Comparison of ENCODE assay signal across 12 cellular contexts in the genomic region with DNA sequence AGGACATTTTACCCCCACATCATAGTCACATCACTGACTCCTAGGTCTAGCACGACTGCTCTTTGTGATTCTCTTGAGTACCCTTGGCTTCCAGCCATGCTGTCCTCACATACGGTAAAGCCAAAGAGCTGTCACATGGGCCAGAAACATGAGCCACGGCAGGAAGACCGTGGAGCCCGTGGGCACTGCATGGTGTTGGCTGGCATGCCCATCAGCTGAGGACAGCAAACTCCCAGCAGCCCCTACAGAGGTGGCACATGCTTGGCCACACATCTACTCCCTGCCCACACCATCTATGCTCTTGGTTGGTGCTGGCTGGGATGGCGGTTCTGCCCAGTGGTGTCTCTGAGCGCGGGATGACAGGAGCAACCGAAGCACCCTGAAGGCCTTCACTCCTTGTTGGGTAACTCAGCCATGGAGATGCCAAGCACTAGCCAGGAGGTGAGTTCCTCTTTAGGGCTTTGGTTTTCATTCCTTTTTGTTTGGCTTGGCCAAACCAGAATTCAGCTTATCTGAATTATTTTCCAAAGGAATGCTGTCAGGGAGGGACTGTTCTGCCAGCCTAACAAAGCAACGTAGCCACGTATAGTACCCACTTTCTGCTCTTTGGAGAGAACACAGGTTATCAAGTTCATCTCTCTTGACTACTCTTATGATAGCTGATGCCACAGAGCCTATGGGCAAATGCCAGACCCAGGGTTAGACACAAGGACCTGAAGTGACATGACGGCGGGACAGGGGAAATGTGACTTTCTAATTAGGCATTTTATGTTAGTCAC. TPM values are rescaled to one million over a fixed set of nuclear protein-coding genes. Genes with fewer than 3 reads are reported as not detected.
DNase-seq lines count a peak whose midpoint lies in the region; ATAC-seq and TF ChIP-seq lines count a peak whose summit lies in the region.
"Had no signal": no experiment of that assay in that cellular context is flagged by ENCODE, and none has a peak within 500 bp of the region (broad histone marks: within the 10 kb centered on the region; RNA-seq: fewer than 3 reads in every experiment).

No MANE protein-coding gene starts in this region.

- DNase-seq in DMS53 (lab: John Stamatoyannopoulos, UW) (peak; percentile 22), DMS53 treated with DMSO at 0.1 percent for 48 hours (lab: John Stamatoyannopoulos, UW; ENCODE audit: unreplicated experiment) (no peak), RWPE2 (ENCODE audit: low spot score) (no peak), heart right ventricle (peak in 1 of 2 donors; percentile 57), psoas muscle (no peak), inferior parietal cortex (ENCODE audit: extremely low spot score) (no peak), LoVo (ENCODE audit: low spot score) (no peak)
- DNase-seq: 8988T; naive thymus-derived CD8-positive, alpha-beta T cell; stimulated activated CD4-positive, alpha-beta T cell treated with anti-CD3 and anti-CD28 coated beads, Interleukin-1b, Interleukin-23, amount 100 ng/mL, for 48 hours had no signal

- H3K4me3 ChIP-seq in RWPE2 (ENCODE audit: severe bottlenecking) = no peak overlapping the region
- no peak overlapping the region for H3K4me3 ChIP-seq in heart right ventricle
- H3K4me3 ChIP-seq in psoas muscle = no peak overlapping the region

- H3K27ac ChIP-seq in RWPE2 (ENCODE audit: poor library complexity, severe bottlenecking) (peak overlapping the region; percentile 90), heart right ventricle (peak overlapping the region in 8 of 10 donors; percentile 4 to 74 (median 34)), psoas muscle (peak overlapping the region; percentile 41)

- H3K36me3 ChIP-seq in RWPE2 (ENCODE audit: low read depth) (peaks cover 87% of the 10 kb centered on the region), heart right ventricle (peaks cover 8 to 100% (median 88%) of the 10 kb centered on the region in 9 donors), psoas muscle (ENCODE audit: insufficient read depth in 1 of 2, low read depth in 1 of 2) (peaks cover 15 to 100% of the 10 kb centered on the region in 2 donors)

- ATAC-seq in RWPE2 (ENCODE audit: low read depth) = no peak
- peak in 7 of 8 donors; percentile 40 to 72 (median 59) for ATAC-seq in heart right ventricle
- ATAC-seq in psoas muscle = peak; percentile 37 to 79 (median 48)
- no peak for ATAC-seq in HG03342 (IDR thresholded peaks at IDR 0.05; ENCODE audit: unreplicated experiment)
- ATAC-seq: naive thymus-derived CD8-positive, alpha-beta T cell had no signal

- TF ChIP-seq CTCF in RWPE2 (IDR thresholded peaks at IDR 0.05; ENCODE audit: poor library complexity, severe bottlenecking) = no peak
- TF ChIP-seq CTCF in heart right ventricle (IDR thresholded peaks at IDR 0.05) = no peak
- no peak for TF ChIP-seq CTCF in psoas muscle (IDR thresholded peaks at IDR 0.05)

- no peaks in the 10 kb centered on the region for H3K27me3 ChIP-seq in RWPE2 (ENCODE audit: insufficient read depth, poor library complexity, severe bottlenecking)
- H3K27me3 ChIP-seq in heart right ventricle = no peaks in the 10 kb centered on the region
- H3K27me3 ChIP-seq in psoas muscle (ENCODE audit: insufficient read depth in 3 of 3, low read length in 2 of 3) = no peaks in the 10 kb centered on the region

- 46 to 50% methylated on average over 13 of the region's 13 CpGs for WGBS in heart right ventricle, 2 donors
- WGBS in psoas muscle, 3 donors = 51 to 63% (median 51%) methylated on average over 13 of the region's 13 CpGs

- intact Hi-C loops in heart right ventricle (cut with DNase I) = no loop called here
- intact Hi-C loops in psoas muscle (cut with DNase I) = loop anchor here in 1 of 2 donors (10.0 kb wide), 1 partner anchor 891 kb away; the partner anchor contains the start of gene KSR1

- peaks cover 21% of the 10 kb centered on the region for H3K4me1 ChIP-seq in RWPE2 (ENCODE audit: insufficient read depth, poor library complexity, severe bottlenecking)
- peaks cover 15 to 58% (median 34%) of the 10 kb centered on the region in 9 donors for H3K4me1 ChIP-seq in heart right ventricle
- no peaks in the 10 kb centered on the region for H3K4me1 ChIP-seq in psoas muscle

- no peaks in the 10 kb centered on the region for H3K9me3 ChIP-seq in RWPE2 (ENCODE audit: severe bottlenecking)
- no peaks in the 10 kb centered on the region for H3K9me3 ChIP-seq in heart right ventricle
- H3K9me3 ChIP-seq in psoas muscle = no peaks in the 10 kb centered on the region

RNA-seq across cellular contexts. Expression of gene TNFAIP1, which starts 10.0 kb away (rescaled TPM):
- 10 to 100 TPM; 33.0 to 87.6 (median 45.8) TPM for total RNA-seq in heart right ventricle
- 10 to 100 TPM; 15.1 to 33.8 TPM for polyA plus RNA-seq in heart right ventricle
- 10 to 100 TPM; 23.3 to 32.6 (median 30.2) TPM for total RNA-seq in psoas muscle
- polyA plus RNA-seq in psoas muscle = 10 to 100 TPM; 13.0 to 21.3 (median 14.7) TPM

RNA-seq across cellular contexts. Expression of gene IFT20, which starts 10.3 kb away (rescaled TPM):
- total RNA-seq in heart right ventricle = 10 to 100 TPM in 7 of 10 donors, 1 to 10 TPM in 3; 8.5 to 15.4 (median 10.8) TPM
- polyA plus RNA-seq in heart right ventricle = 10 to 100 TPM; 16.8 to 38.2 TPM
- 1 to 10 TPM; 4.4 to 8.7 (median 5.4) TPM for total RNA-seq in psoas muscle
- 10 to 100 TPM in 1 of 3 donors, 1 to 10 TPM in 2; 6.3 to 32.1 (median 8.7) TPM for polyA plus RNA-seq in psoas muscle

RNA-seq across cellular contexts. Expression of gene POLDIP2, which starts 11.7 kb away (rescaled TPM):
- total RNA-seq in heart right ventricle (100 to 1,000 TPM; 144 to 176 (median 160) TPM), psoas muscle (100 to 1,000 TPM; 182 to 206 (median 190) TPM)
- polyA plus RNA-seq in heart right ventricle (100 to 1,000 TPM in 1 of 2 donors, 10 to 100 TPM in 1; 66.4 to 149 TPM), psoas muscle (100 to 1,000 TPM; 172 to 299 (median 204) TPM)

RNA-seq across cellular contexts. Expression of gene SEBOX, which starts 19.4 kb away (rescaled TPM):
- not detected for total RNA-seq in heart right ventricle
- polyA plus RNA-seq in heart right ventricle = not detected
- not detected for total RNA-seq in psoas muscle
- polyA plus RNA-seq in psoas muscle = not detected
- total RNA-seq: naive thymus-derived CD8-positive, alpha-beta T cell; T-helper 2 cell treated with Interferon-gamma antibody and Interleukin-4, amounts not matched to agents 100 ng/mL and 5 ng/mL, for 36 hours had no signal
- polyA plus RNA-seq: naive thymus-derived CD8-positive, alpha-beta T cell had no signal

RNA-seq across cellular contexts. Expression of gene VTN, which starts 24.5 kb away (rescaled TPM):
- total RNA-seq in heart right ventricle = 100 to 1,000 TPM in 1 of 10 donors, 10 to 100 TPM in 9; 44.8 to 121 (median 67.0) TPM
- polyA plus RNA-seq in heart right ventricle = 10 to 100 TPM; 26.3 to 27.8 TPM
- 1 to 10 TPM in 1 of 4 donors, under 1 TPM in 1, not detected in 2; 0.24 to 1.2 TPM for total RNA-seq in psoas muscle
- polyA plus RNA-seq in psoas muscle = under 1 TPM; 0.06 to 0.18 (median 0.12) TPM
- polyA plus RNA-seq: naive thymus-derived CD8-positive, alpha-beta T cell had no signal

Comparison
In these comparisons a context has a peak if more than half of its experiments do, and no peak if none do; other contexts are left out.
1. ATAC-seq: peak in heart right ventricle (7 of 8) and psoas muscle (4 of 4); none in RWPE2 (single experiment) and HG03342 (single experiment).
2. H3K27ac ChIP-seq: peak in every context shown above with its lines; median percentile 90 in RWPE2; 41 in psoas muscle; 34 in heart right ventricle.